11 cellular contexts compared by ENCODE assay signal in the genomic region with DNA sequence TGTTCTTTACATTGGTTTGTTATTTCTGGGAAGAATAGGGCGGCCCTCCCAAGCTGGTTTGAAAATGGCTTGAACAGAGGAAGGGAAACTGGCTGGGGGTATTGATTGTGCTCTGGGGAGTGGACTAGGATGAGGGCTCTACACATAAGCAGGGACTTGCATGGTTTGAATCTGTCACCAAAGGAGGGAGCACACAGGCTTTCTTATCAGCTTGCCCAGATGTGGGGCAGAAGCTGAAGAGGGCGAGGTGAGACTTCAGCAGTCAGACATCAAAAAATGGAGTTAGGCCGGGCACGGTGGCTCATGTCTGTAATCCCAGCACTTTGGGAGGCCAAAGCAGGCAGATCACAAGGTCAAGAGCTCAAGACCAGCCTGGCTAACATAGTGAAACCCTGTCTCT. TPM values are rescaled to one million over a fixed set of nuclear protein-coding genes. Genes with fewer than 3 reads are reported as not detected.
DNase-seq lines count a peak whose midpoint lies in the region; ATAC-seq and TF ChIP-seq lines count a peak whose summit lies in the region.
"Had no signal": no experiment of that assay in that cellular context is flagged by ENCODE, and none has a peak within 500 bp of the region (broad histone marks: within the 10 kb centered on the region; RNA-seq: fewer than 3 reads in every experiment).

No MANE protein-coding gene starts in this region.

- peaks cover 6 to 8% of the 10 kb centered on the region in 2 donors for H3K4me1 Mint-ChIP-seq in immature natural killer cell
- peaks cover 0 to 5% (median under 1%) of the 10 kb centered on the region in 4 donors for H3K4me1 Mint-ChIP-seq in CD4-positive, alpha-beta memory T cell
- H3K4me1 Mint-ChIP-seq: brain had no signal

- TF ChIP-seq CTCF in esophagus muscularis mucosa (IDR thresholded peaks at IDR 0.05), result no peak

- peak overlapping the region in 1 of 5 donors; percentile 2 for H3K4me3 Mint-ChIP-seq in immature natural killer cell
- H3K4me3 Mint-ChIP-seq in CD4-positive, alpha-beta memory T cell, result no peak overlapping the region
- H3K4me3 Mint-ChIP-seq: brain; T-helper 2 cell treated with Interferon-gamma antibody and Interleukin-4, amounts not matched to agents 5 μg/mL and 100 μg/mL, for 36 hours had no signal

- TF ChIP-seq EP300 in esophagus muscularis mucosa (IDR thresholded peaks at IDR 0.05), result no peak

- H3K27me3 Mint-ChIP-seq in immature natural killer cell (ENCODE audit: low read depth in 3 of 3), result peaks cover 6 to 21% (median 8%) of the 10 kb centered on the region in 3 donors
- H3K27me3 Mint-ChIP-seq in CD4-positive, alpha-beta memory T cell, result peaks cover 15 to 18% of the 10 kb centered on the region in 2 donors

- ATAC-seq in GM18909 (IDR thresholded peaks at IDR 0.05; ENCODE audit: poor library complexity, unreplicated experiment) (peak; percentile 34), GM21717 (IDR thresholded peaks at IDR 0.05; ENCODE audit: unreplicated experiment) (peak; percentile 26), HG03135 (IDR thresholded peaks at IDR 0.05; ENCODE audit: unreplicated experiment) (peak; percentile 23)

- H3K9me3 ChIP-seq in CD4-positive, alpha-beta memory T cell (ENCODE audit: control insufficient read depth in 1 of 2, low read length in 2 of 2), result no peaks in the 10 kb centered on the region
- no peaks in the 10 kb centered on the region for H3K9me3 ChIP-seq in esophagus muscularis mucosa

- H3K27me3 ChIP-seq in CD4-positive, alpha-beta memory T cell (ENCODE audit: insufficient read depth, low read length), result peaks cover 8% of the 10 kb centered on the region
- no peaks in the 10 kb centered on the region for H3K27me3 ChIP-seq in esophagus muscularis mucosa

- DNase-seq in immature natural killer cell, result no peak
- DNase-seq in CD4-positive, alpha-beta memory T cell, result no peak
- DNase-seq in NCI-H187 (lab: John Stamatoyannopoulos, UW), result no peak
- DNase-seq in esophagus muscularis mucosa (ENCODE audit: extremely low spot score), result no peak
- no peak for DNase-seq in NCI-H774 (lab: John Stamatoyannopoulos, UW)
- DNase-seq: NCI-H1694 treated with DMSO at 0.1 percent for 48 hours had no signal

- intact Hi-C loops in CD4-positive, alpha-beta memory T cell (cut with micrococcal nuclease), result loop anchor here (10.0 kb wide), 1 partner anchor 657 kb away; no protein-coding TSS in a partner anchor
- intact Hi-C loops in esophagus muscularis mucosa (cut with DNase I), result no loop called here

- WGBS in esophagus muscularis mucosa, result 87% methylated on average over 4 of the region's 4 CpGs

- H3K27ac Mint-ChIP-seq in immature natural killer cell, result peak overlapping the region in 5 of 6 donors; percentile 5 to 55 (median 22)
- no peak overlapping the region for H3K27ac Mint-ChIP-seq in CD4-positive, alpha-beta memory T cell
- H3K27ac Mint-ChIP-seq: T-helper 2 cell treated with Interferon-gamma antibody and Interleukin-4, amounts not matched to agents 5 μg/mL and 100 μg/mL, for 36 hours had no signal

- no peaks in the 10 kb centered on the region for H3K36me3 ChIP-seq in CD4-positive, alpha-beta memory T cell (ENCODE audit: insufficient read depth, low read length)
- H3K36me3 ChIP-seq in esophagus muscularis mucosa, result no peaks in the 10 kb centered on the region

- peaks cover 0 to 1% (median 0%) of the 10 kb centered on the region in 6 donors for H3K9me3 Mint-ChIP-seq in immature natural killer cell
- peaks cover 0 to 2% (median 0%) of the 10 kb centered on the region in 8 donors for H3K9me3 Mint-ChIP-seq in CD4-positive, alpha-beta memory T cell
- H3K9me3 Mint-ChIP-seq: T-helper 2 cell treated with Interferon-gamma antibody and Interleukin-4, amounts not matched to agents 5 μg/mL and 100 μg/mL, for 36 hours had no signal

- CTCF ChIA-PET in CD4-positive, alpha-beta memory T cell (lab: Charles Lee; ENCODE audit: partially characterized antibody), result no interaction called here

- no peak overlapping the region for H3K4me3 ChIP-seq in CD4-positive, alpha-beta memory T cell (ENCODE audit: low read length in 2 of 2)
- no peak overlapping the region for H3K4me3 ChIP-seq in esophagus muscularis mucosa

- H3K4me1 ChIP-seq in CD4-positive, alpha-beta memory T cell (ENCODE audit: insufficient read depth, low read length), result no peaks in the 10 kb centered on the region
- no peaks in the 10 kb centered on the region for H3K4me1 ChIP-seq in esophagus muscularis mucosa

- H3K27ac ChIP-seq in CD4-positive, alpha-beta memory T cell (ENCODE audit: low read depth, low read length), result no peak overlapping the region
- H3K27ac ChIP-seq in esophagus muscularis mucosa (replicated peaks in 1 of 4), result no peak overlapping the region

- POLR2A ChIA-PET in CD4-positive, alpha-beta memory T cell (lab: Charles Lee; ENCODE audit: partially characterized antibody), result no interaction called here

- H3K36me3 Mint-ChIP-seq in immature natural killer cell, result peaks cover 0 to 7% (median 0%) of the 10 kb centered on the region in 3 donors
- H3K36me3 Mint-ChIP-seq in CD4-positive, alpha-beta memory T cell, result no peaks in the 10 kb centered on the region
- H3K36me3 Mint-ChIP-seq: brain had no signal

- TF ChIP-seq POLR2A in esophagus muscularis mucosa (IDR thresholded peaks at IDR 0.05; ENCODE audit: low read depth), result no peak

RNA-seq across cellular contexts. Expression of gene RAB12, which starts 7.2 kb away (rescaled TPM):
- under 1 TPM in 1 of 3 donors, not detected in 2; 0.10 TPM for polyA plus RNA-seq in immature natural killer cell
- total RNA-seq in CD4-positive, alpha-beta memory T cell, result 10 to 100 TPM; 20.7 to 20.8 TPM
- polyA plus RNA-seq in CD4-positive, alpha-beta memory T cell, result under 1 TPM; 0.11 to 0.36 TPM
- 10 to 100 TPM; 61.0 to 76.3 (median 68.9) TPM for total RNA-seq in esophagus muscularis mucosa

Comparison
In these comparisons a context has a peak if more than half of its experiments do, and no peak if none do; other contexts are left out.
1. H3K27ac Mint-ChIP-seq: peak in immature natural killer cell (5 of 6); none in CD4-positive, alpha-beta memory T cell (0 of 7).
2. Peak in every context shown above with its lines, with median percentiles within 50 percentile points of each other: ATAC-seq.